In genomic region chr11:5380740-5381342, GRCh38 we compare ENCODE assay signal across 2 cellular contexts.
A peak's percentile ranks its signal among the peaks of the same experiment; 100 is the strongest.
TF ChIP-seq lines count a peak whose summit lies in the region.

No MANE protein-coding gene starts in this region.

TF ChIP-seq in GM23338, 12 proteins besides CTCF, POLR2A, EP300 and RAD21:
- TF ChIP-seq, protein P1, sequence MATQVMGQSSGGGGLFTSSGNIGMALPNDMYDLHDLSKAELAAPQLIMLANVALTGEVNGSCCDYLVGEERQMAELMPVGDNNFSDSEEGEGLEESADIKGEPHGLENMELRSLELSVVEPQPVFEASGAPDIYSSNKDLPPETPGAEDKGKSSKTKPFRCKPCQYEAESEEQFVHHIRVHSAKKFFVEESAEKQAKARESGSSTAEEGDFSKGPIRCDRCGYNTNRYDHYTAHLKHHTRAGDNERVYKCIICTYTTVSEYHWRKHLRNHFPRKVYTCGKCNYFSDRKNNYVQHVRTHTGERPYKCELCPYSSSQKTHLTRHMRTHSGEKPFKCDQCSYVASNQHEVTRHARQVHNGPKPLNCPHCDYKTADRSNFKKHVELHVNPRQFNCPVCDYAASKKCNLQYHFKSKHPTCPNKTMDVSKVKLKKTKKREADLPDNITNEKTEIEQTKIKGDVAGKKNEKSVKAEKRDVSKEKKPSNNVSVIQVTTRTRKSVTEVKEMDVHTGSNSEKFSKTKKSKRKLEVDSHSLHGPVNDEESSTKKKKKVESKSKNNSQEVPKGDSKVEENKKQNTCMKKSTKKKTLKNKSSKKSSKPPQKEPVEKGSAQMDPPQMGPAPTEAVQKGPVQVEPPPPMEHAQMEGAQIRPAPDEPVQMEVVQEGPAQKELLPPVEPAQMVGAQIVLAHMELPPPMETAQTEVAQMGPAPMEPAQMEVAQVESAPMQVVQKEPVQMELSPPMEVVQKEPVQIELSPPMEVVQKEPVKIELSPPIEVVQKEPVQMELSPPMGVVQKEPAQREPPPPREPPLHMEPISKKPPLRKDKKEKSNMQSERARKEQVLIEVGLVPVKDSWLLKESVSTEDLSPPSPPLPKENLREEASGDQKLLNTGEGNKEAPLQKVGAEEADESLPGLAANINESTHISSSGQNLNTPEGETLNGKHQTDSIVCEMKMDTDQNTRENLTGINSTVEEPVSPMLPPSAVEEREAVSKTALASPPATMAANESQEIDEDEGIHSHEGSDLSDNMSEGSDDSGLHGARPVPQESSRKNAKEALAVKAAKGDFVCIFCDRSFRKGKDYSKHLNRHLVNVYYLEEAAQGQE (IDR thresholded peaks at IDR 0.05; ENCODE audit: unreplicated experiment): no peak
- TF ChIP-seq EZH2 (IDR thresholded peaks at IDR 0.05; ENCODE audit: low read depth, unreplicated experiment) (no peak), POLR2AphosphoS5 (IDR thresholded peaks at IDR 0.05; ENCODE audit: low read depth) (no peak), JUNB (IDR thresholded peaks at IDR 0.05; ENCODE audit: unreplicated experiment) (no peak), ETS1 (IDR thresholded peaks at IDR 0.05) (no peak), ZNF331 (CRISPR knock-in tag; IDR thresholded peaks at IDR 0.05; ENCODE audit: low read depth) (no peak), EZH2phosphoT487 (IDR thresholded peaks at IDR 0.05; ENCODE audit: unreplicated experiment) (no peak), ZNF114 (CRISPR knock-in tag; IDR thresholded peaks at IDR 0.05) (no peak), NANOG (IDR thresholded peaks at IDR 0.05; ENCODE audit: borderline replicate concordance) (no peak), CREB1 (CRISPR knock-in tag; IDR thresholded peaks at IDR 0.05; ENCODE audit: low read depth) (no peak), STAT1 (IDR thresholded peaks at IDR 0.05; ENCODE audit: unreplicated experiment) (no peak), ZNF462 (CRISPR knock-in tag; IDR thresholded peaks at IDR 0.05) (no peak)

TF ChIP-seq in H1, 55 proteins besides CTCF, POLR2A, EP300 and RAD21:
- TF ChIP-seq E2F6 (IDR thresholded peaks at IDR 0.05) (no peak), SP1 (IDR thresholded peaks at IDR 0.05; ENCODE audit: low read depth, low read length) (no peak), KDM5A (IDR thresholded peaks at IDR 0.05; ENCODE audit: low read length) (no peak), MAFK (IDR thresholded peaks at IDR 0.05; ENCODE audit: low read depth, low read length) (no peak)
- TF ChIP-seq, protein P2, sequence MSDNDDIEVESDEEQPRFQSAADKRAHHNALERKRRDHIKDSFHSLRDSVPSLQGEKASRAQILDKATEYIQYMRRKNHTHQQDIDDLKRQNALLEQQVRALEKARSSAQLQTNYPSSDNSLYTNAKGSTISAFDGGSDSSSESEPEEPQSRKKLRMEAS (IDR thresholded peaks at IDR 0.05): 0 out of 2 replicates have a peak, but pooled peaks have one; percentile 9
